12 cellular contexts compared by ENCODE assay signal in the genomic region with DNA sequence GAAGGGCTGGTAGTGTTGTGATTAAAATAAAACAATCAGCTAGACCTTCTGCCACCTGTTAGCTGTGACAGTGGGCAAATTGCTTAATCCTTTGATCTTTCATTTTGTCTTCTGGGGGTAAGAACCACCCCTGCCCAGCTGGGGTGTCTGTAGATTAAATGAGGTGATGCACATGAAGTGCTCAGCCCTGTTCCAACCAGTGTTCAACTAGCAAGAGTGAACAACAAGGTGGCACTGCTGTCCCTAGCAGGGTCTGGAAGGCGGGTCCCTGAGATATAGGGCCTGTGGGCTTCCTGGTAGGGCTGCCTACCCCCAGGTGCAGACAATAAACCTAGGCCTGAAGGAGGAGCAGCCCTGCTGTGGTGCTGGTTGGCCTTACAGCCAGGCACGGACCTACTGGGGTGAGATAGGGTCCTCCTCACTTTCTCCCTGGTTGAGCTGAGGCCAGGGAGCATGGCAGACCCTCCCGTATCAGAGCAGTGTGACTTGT.
A peak's percentile ranks its signal among the peaks of the same experiment; 100 is the strongest.
DNase-seq lines count a peak whose midpoint lies in the region; ATAC-seq and TF ChIP-seq lines count a peak whose summit lies in the region.
"Had no signal": no experiment of that assay in that cellular context is flagged by ENCODE, and none has a peak within 500 bp of the region (broad histone marks: within the 10 kb centered on the region; RNA-seq: fewer than 3 reads in every experiment).

No MANE protein-coding gene starts in this region.

- no peak for TF ChIP-seq POLR2A in sigmoid colon (IDR thresholded peaks at IDR 0.05)

- POLR2A ChIA-PET in WTC11 (lab: Charles Lee) = no interaction called here

- no peak for TF ChIP-seq EP300 in sigmoid colon (IDR thresholded peaks at IDR 0.05)

- H3K36me3 ChIP-seq in sigmoid colon = no peaks in the 10 kb centered on the region

- no peaks in the 10 kb centered on the region for H3K4me1 Mint-ChIP-seq in WTC11

- intact Hi-C loops in sigmoid colon (cut with DNase I) = no loop called here

- no peak for TF ChIP-seq CTCF in WTC11 (IDR thresholded peaks at IDR 0.05)
- TF ChIP-seq CTCF in sigmoid colon (IDR thresholded peaks at IDR 0.05) = no peak

- H3K27ac ChIP-seq in sigmoid colon = peak overlapping the region in 3 of 4 donors; percentile 63 to 82 (median 79)
- no peak overlapping the region for H3K27ac ChIP-seq in substantia nigra (ENCODE audit: low read depth, low read length, poor library complexity, severe bottlenecking)
- H3K27ac ChIP-seq: PC-9 had no signal

- H3K36me3 Mint-ChIP-seq in WTC11 = no peaks in the 10 kb centered on the region

- H3K9me3 ChIP-seq in sigmoid colon = no peaks in the 10 kb centered on the region

- no peak overlapping the region for H3K4me3 ChIP-seq in sigmoid colon
- H3K4me3 ChIP-seq: PC-9 had no signal

- WGBS in sigmoid colon, 2 donors = 65 to 68% methylated on average over 3 of the region's 3 CpGs

- no peak overlapping the region for H3K4me3 Mint-ChIP-seq in WTC11
- H3K4me3 Mint-ChIP-seq: activated CD8-positive, alpha-beta T cell treated with anti-CD3 and anti-CD28 coated beads for 36 hours; activated naive CD4-positive, alpha-beta T cell treated with anti-CD3 and anti-CD28 coated beads, Interleukin-2, amount 10 ng/mL, durations not matched to agents 7 days and 5 days had no signal

- peak; percentile 78 for DNase-seq in ELF-1 (ENCODE audit: low read depth, low spot score)
- peak; percentile 63 for DNase-seq in NCI-H146 treated with DMSO at 0.1 percent for 48 hours (lab: John Stamatoyannopoulos, UW; ENCODE audit: unreplicated experiment)
- DNase-seq in WTC11 (ENCODE audit: low spot score) = no peak
- no peak for DNase-seq in sigmoid colon
- no peak for DNase-seq in NCI-H526 treated with DMSO at 0.1 percent for 48 hours (lab: John Stamatoyannopoulos, UW)
- DNase-seq in substantia nigra (lab: John Stamatoyannopoulos, UW) = no peak
- no peak for DNase-seq in activated T-cell treated with anti-CD3 and anti-CD28 coated beads for 4 hours
- DNase-seq: activated CD8-positive, alpha-beta T cell treated with anti-CD3 and anti-CD28 coated beads for 36 hours; activated naive CD4-positive, alpha-beta T cell treated with anti-CD3 and anti-CD28 coated beads, Interleukin-2, amount 10 ng/mL, durations not matched to agents 7 days and 5 days; caudate nucleus; PC-9; stimulated activated CD4-positive, alpha-beta T cell treated with anti-CD3 and anti-CD28 coated beads, Interleukin-4, amount 100 ng/mL, for 4 hours had no signal

- peak; percentile 10; the same call in 1 of the 2 replicates for ATAC-seq in WTC11
- ATAC-seq: activated CD8-positive, alpha-beta T cell treated with anti-CD3 and anti-CD28 coated beads for 36 hours had no signal

- no peak overlapping the region for H3K27ac Mint-ChIP-seq in WTC11
- H3K27ac Mint-ChIP-seq: activated CD8-positive, alpha-beta T cell treated with anti-CD3 and anti-CD28 coated beads for 36 hours; activated naive CD4-positive, alpha-beta T cell treated with anti-CD3 and anti-CD28 coated beads, Interleukin-2, amount 10 ng/mL, durations not matched to agents 7 days and 5 days had no signal

- no peaks in the 10 kb centered on the region; the same call in 1 of the 2 replicates for H3K27me3 Mint-ChIP-seq in WTC11 (ENCODE audit: low read depth)
- H3K27me3 Mint-ChIP-seq: activated CD8-positive, alpha-beta T cell treated with anti-CD3 and anti-CD28 coated beads for 36 hours; activated naive CD4-positive, alpha-beta T cell treated with anti-CD3 and anti-CD28 coated beads, Interleukin-2, amount 10 ng/mL, durations not matched to agents 7 days and 5 days had no signal

- no peaks in the 10 kb centered on the region for H3K9me3 Mint-ChIP-seq in WTC11
- H3K9me3 Mint-ChIP-seq: activated CD8-positive, alpha-beta T cell treated with anti-CD3 and anti-CD28 coated beads for 36 hours; activated naive CD4-positive, alpha-beta T cell treated with anti-CD3 and anti-CD28 coated beads, Interleukin-2, amount 10 ng/mL, durations not matched to agents 7 days and 5 days had no signal

- H3K4me1 ChIP-seq in sigmoid colon = peaks cover 0 to 46% (median 45%) of the 10 kb centered on the region in 4 donors

- CTCF ChIA-PET in WTC11 (lab: Charles Lee) = interaction anchor here (4.7 kb wide), 1 partner anchor 23 kb away, joined by 25 read pairs; no protein-coding TSS in a partner anchor

- H3K27me3 ChIP-seq in sigmoid colon = no peaks in the 10 kb centered on the region

TF ChIP-seq in WTC11, 78 proteins besides CTCF, POLR2A, EP300 and RAD21 (continues in another document):
- TF ChIP-seq, protein P1, sequence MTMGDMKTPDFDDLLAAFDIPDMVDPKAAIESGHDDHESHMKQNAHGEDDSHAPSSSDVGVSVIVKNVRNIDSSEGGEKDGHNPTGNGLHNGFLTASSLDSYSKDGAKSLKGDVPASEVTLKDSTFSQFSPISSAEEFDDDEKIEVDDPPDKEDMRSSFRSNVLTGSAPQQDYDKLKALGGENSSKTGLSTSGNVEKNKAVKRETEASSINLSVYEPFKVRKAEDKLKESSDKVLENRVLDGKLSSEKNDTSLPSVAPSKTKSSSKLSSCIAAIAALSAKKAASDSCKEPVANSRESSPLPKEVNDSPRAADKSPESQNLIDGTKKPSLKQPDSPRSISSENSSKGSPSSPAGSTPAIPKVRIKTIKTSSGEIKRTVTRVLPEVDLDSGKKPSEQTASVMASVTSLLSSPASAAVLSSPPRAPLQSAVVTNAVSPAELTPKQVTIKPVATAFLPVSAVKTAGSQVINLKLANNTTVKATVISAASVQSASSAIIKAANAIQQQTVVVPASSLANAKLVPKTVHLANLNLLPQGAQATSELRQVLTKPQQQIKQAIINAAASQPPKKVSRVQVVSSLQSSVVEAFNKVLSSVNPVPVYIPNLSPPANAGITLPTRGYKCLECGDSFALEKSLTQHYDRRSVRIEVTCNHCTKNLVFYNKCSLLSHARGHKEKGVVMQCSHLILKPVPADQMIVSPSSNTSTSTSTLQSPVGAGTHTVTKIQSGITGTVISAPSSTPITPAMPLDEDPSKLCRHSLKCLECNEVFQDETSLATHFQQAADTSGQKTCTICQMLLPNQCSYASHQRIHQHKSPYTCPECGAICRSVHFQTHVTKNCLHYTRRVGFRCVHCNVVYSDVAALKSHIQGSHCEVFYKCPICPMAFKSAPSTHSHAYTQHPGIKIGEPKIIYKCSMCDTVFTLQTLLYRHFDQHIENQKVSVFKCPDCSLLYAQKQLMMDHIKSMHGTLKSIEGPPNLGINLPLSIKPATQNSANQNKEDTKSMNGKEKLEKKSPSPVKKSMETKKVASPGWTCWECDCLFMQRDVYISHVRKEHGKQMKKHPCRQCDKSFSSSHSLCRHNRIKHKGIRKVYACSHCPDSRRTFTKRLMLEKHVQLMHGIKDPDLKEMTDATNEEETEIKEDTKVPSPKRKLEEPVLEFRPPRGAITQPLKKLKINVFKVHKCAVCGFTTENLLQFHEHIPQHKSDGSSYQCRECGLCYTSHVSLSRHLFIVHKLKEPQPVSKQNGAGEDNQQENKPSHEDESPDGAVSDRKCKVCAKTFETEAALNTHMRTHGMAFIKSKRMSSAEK (CRISPR knock-in tag; IDR thresholded peaks at IDR 0.05; ENCODE audit: borderline replicate concordance) = no peak
- TF ChIP-seq, protein P2, sequence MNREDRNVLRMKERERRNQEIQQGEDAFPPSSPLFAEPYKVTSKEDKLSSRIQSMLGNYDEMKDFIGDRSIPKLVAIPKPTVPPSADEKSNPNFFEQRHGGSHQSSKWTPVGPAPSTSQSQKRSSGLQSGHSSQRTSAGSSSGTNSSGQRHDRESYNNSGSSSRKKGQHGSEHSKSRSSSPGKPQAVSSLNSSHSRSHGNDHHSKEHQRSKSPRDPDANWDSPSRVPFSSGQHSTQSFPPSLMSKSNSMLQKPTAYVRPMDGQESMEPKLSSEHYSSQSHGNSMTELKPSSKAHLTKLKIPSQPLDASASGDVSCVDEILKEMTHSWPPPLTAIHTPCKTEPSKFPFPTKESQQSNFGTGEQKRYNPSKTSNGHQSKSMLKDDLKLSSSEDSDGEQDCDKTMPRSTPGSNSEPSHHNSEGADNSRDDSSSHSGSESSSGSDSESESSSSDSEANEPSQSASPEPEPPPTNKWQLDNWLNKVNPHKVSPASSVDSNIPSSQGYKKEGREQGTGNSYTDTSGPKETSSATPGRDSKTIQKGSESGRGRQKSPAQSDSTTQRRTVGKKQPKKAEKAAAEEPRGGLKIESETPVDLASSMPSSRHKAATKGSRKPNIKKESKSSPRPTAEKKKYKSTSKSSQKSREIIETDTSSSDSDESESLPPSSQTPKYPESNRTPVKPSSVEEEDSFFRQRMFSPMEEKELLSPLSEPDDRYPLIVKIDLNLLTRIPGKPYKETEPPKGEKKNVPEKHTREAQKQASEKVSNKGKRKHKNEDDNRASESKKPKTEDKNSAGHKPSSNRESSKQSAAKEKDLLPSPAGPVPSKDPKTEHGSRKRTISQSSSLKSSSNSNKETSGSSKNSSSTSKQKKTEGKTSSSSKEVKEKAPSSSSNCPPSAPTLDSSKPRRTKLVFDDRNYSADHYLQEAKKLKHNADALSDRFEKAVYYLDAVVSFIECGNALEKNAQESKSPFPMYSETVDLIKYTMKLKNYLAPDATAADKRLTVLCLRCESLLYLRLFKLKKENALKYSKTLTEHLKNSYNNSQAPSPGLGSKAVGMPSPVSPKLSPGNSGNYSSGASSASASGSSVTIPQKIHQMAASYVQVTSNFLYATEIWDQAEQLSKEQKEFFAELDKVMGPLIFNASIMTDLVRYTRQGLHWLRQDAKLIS (CRISPR knock-in tag; IDR thresholded peaks at IDR 0.05; ENCODE audit: borderline replicate concordance) = no peak
- TF ChIP-seq, protein P3, sequence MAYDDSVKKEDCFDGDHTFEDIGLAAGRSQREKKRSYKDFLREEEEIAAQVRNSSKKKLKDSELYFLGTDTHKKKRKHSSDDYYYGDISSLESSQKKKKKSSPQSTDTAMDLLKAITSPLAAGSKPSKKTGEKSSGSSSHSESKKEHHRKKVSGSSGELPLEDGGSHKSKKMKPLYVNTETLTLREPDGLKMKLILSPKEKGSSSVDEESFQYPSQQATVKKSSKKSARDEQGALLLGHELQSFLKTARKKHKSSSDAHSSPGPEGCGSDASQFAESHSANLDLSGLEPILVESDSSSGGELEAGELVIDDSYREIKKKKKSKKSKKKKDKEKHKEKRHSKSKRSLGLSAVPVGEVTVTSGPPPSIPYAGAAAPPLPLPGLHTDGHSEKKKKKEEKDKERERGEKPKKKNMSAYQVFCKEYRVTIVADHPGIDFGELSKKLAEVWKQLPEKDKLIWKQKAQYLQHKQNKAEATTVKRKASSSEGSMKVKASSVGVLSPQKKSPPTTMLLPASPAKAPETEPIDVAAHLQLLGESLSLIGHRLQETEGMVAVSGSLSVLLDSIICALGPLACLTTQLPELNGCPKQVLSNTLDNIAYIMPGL (CRISPR knock-in tag; IDR thresholded peaks at IDR 0.05) = no peak

Comparison
In these comparisons a context has a peak if more than half of its experiments do, and no peak if none do; other contexts are left out.
1. DNase-seq: peak in ELF-1 (single experiment) and NCI-H146 treated with DMSO at 0.1 percent for 48 hours (single experiment); none in WTC11 (single experiment), sigmoid colon (single experiment), NCI-H526 treated with DMSO at 0.1 percent for 48 hours (single experiment), substantia nigra (0 of 49) and activated T-cell treated with anti-CD3 and anti-CD28 coated beads for 4 hours (single experiment).